In genomic region chr10:73439055-73439454, GRCh38 we compare ENCODE assay signal across 20 cellular contexts. TPM values are rescaled to one million over a fixed set of nuclear protein-coding genes. Genes with fewer than 3 reads are reported as not detected.
DNase-seq lines count a peak whose midpoint lies in the region; TF ChIP-seq lines count a peak whose summit lies in the region.
"Had no signal": no experiment of that assay in that cellular context is flagged by ENCODE, and none has a peak within 500 bp of the region (broad histone marks: within the 10 kb centered on the region; RNA-seq: fewer than 3 reads in every experiment).

No MANE protein-coding gene starts in this region.

- H3K4me1 ChIP-seq in fibroblast of lung (ENCODE audit: control insufficient read depth, extremely low read depth, insufficient read depth, low read length) (peaks cover 5% of the 10 kb centered on the region), osteoblast (ENCODE audit: insufficient read depth, low read length) (peaks cover 24% of the 10 kb centered on the region), transverse colon (no peaks in the 10 kb centered on the region)
- H3K4me1 ChIP-seq: pancreas had no signal

- WGBS in transverse colon (ENCODE audit: low coverage in 1 of 2), 2 donors = 100% methylated on average over 1 of the region's 1 CpG

- no peak for TF ChIP-seq EP300 in transverse colon (IDR thresholded peaks at IDR 0.05; ENCODE audit: low read depth)

- H4K20me1 ChIP-seq in fibroblast of lung (ENCODE audit: control insufficient read depth, extremely low read depth, insufficient read depth, low read length) = no peaks in the 10 kb centered on the region
- no peaks in the 10 kb centered on the region for H4K20me1 ChIP-seq in osteoblast (ENCODE audit: insufficient read depth, low read length)

- no peak for TF ChIP-seq POLR2A in transverse colon (IDR thresholded peaks at IDR 0.05)

- H3K27me3 ChIP-seq in fibroblast of lung (ENCODE audit: control insufficient read depth, insufficient read depth, low read length) (no peaks in the 10 kb centered on the region), osteoblast (ENCODE audit: insufficient read depth, low read length) (no peaks in the 10 kb centered on the region), transverse colon (no peaks in the 10 kb centered on the region)
- H3K27me3 ChIP-seq: adrenal gland, pancreas had no signal

- peak overlapping the region; percentile 8 for H3K4me2 ChIP-seq in fibroblast of lung (ENCODE audit: extremely low read depth, insufficient read depth, low read length)
- peak overlapping the region; percentile 64 for H3K4me2 ChIP-seq in osteoblast (ENCODE audit: insufficient read depth, low read length)
- H3K4me2 ChIP-seq: KMS-11 had no signal

- H3K36me3 ChIP-seq in fibroblast of lung (ENCODE audit: control insufficient read depth, insufficient read depth, low read length) (peaks cover 8% of the 10 kb centered on the region), osteoblast (ENCODE audit: insufficient read depth, low read length) (peaks cover 22% of the 10 kb centered on the region), transverse colon (peaks cover 0 to 8% (median 3%) of the 10 kb centered on the region in 4 donors)

- no peak overlapping the region for H2AFZ ChIP-seq in fibroblast of lung (ENCODE audit: low read length)
- H2AFZ ChIP-seq in osteoblast (ENCODE audit: low read length) = no peak overlapping the region

- intact Hi-C loops in transverse colon (cut with DNase I; ENCODE audit: low total_unique reads) = no loop called here

- H3K9me3 ChIP-seq in fibroblast of lung (ENCODE audit: control insufficient read depth, insufficient read depth, low read depth, low read length) (no peaks in the 10 kb centered on the region), osteoblast (ENCODE audit: low read depth, low read length) (no peaks in the 10 kb centered on the region), transverse colon (no peaks in the 10 kb centered on the region)
- H3K9me3 ChIP-seq: adrenal gland, pancreas had no signal

- H3K4me3 ChIP-seq in AG10803 (ENCODE audit: low read length) (no peak overlapping the region), fibroblast of lung (replicated peaks in 1 of 4; ENCODE audit: control extremely low read depth in 1 of 4, insufficient read depth in 1 of 4, low read depth in 3 of 4, low read length in 4 of 4) (no peak overlapping the region), osteoblast (ENCODE audit: insufficient read depth, low read length) (no peak overlapping the region), transverse colon (no peak overlapping the region)
- H3K4me3 ChIP-seq: adrenal gland, pancreas had no signal

- H3K9ac ChIP-seq in fibroblast of lung (ENCODE audit: insufficient read depth, low read length) = no peak overlapping the region
- H3K9ac ChIP-seq: KMS-11 had no signal

- H3K79me2 ChIP-seq in fibroblast of lung (ENCODE audit: control insufficient read depth, insufficient read depth, low read length) (no peaks in the 10 kb centered on the region), osteoblast (ENCODE audit: insufficient read depth, low read length) (no peaks in the 10 kb centered on the region)

- TF ChIP-seq CTCF in AG10803 (conservative IDR thresholded peaks at IDR 0.05; ENCODE audit: low read length) = no peak
- TF ChIP-seq CTCF in fibroblast of lung (conservative IDR thresholded peaks at IDR 0.05 in 1 of 2, IDR thresholded peaks at IDR 0.05 in 1 of 2; ENCODE audit: low read depth in 1 of 2, low read length in 2 of 2) = no peak
- no peak for TF ChIP-seq CTCF in osteoblast (IDR thresholded peaks at IDR 0.05; ENCODE audit: extremely low read depth, low read depth, low read length)
- no peak for TF ChIP-seq CTCF in transverse colon (IDR thresholded peaks at IDR 0.05)
- no peak for TF ChIP-seq CTCF in GM10266 (IDR thresholded peaks at IDR 0.05; ENCODE audit: control insufficient read depth, insufficient read depth, low read depth, missing control alignments)

- peak; percentile 56 for DNase-seq in AG10803 (ENCODE audit: low read depth)
- peak; percentile 12 for DNase-seq in LHCN-M2 (ENCODE audit: low read depth)
- peak; percentile 36 to 45 for DNase-seq in fibroblast of lung (ENCODE audit: low read depth in 2 of 2)
- no peak for DNase-seq in osteoblast (ENCODE audit: insufficient read length, low spot score, missing footprints)
- no peak for DNase-seq in transverse colon
- DNase-seq in GM10266 (ENCODE audit: extremely low spot score) = no peak
- no peak for DNase-seq in occipital lobe (lab: John Stamatoyannopoulos, UW)
- DNase-seq: activated CD4-positive, alpha-beta T cell treated with anti-CD3 and anti-CD28 coated beads, Interleukin-2, amount 50 U/mL, for 4 hours; activated CD8-positive, alpha-beta memory T cell treated with anti-CD3 and anti-CD28 coated beads, Interleukin-2, amount 50 U/mL, for 4 hours; activated gamma-delta T cell; adrenal gland; CD4-positive, alpha-beta memory T cell; DMS 273 treated with DMSO at 0.1 percent for 48 hours; left colon; natural killer cell; NCI-H1694; NCI-H2171 treated with DMSO at 0.1 percent for 48 hours; pancreas; substantia nigra had no signal

- in situ Hi-C loops in transverse colon (cut with MboI; ENCODE audit: low pct_ligation_motif_present in 1 of 4, low pct_unique_long_range_greater_than_20kb in 1 of 4, low sequenced_read_pairs in 3 of 4) = no loop called here

- H3K27ac ChIP-seq in fibroblast of lung (ENCODE audit: insufficient read depth, low read length) (no peak overlapping the region), osteoblast (ENCODE audit: low read depth, low read length) (peak overlapping the region; percentile 46), transverse colon (no peak overlapping the region)
- H3K27ac ChIP-seq: adrenal gland, KMS-11, pancreas had no signal

RNA-seq across cellular contexts. Expression of gene MSS51, which starts 5.7 kb away (rescaled TPM):
- total RNA-seq in LHCN-M2 (2014; rRNA removed) (1.4 and 2.5 TPM in 2 replicates), fibroblast of lung (0.77 and 1.5 TPM in 2 replicates), osteoblast (2.2 and 2.4 TPM in 2 replicates), transverse colon (1 to 10 TPM; 1.4 to 2.4 (median 2.0) TPM), occipital lobe (3.7 TPM)
- 0.44 TPM for polyA plus RNA-seq in LHCN-M2 (2012)
- polyA plus RNA-seq in fibroblast of lung = 0.43 and 0.78 TPM in 2 replicates
- 0.28 and 0.37 TPM in 2 replicates for polyA plus RNA-seq in fibroblast of lung (2012)
- 0.33 and 0.39 TPM in 2 replicates for polyA minus RNA-seq in fibroblast of lung (ENCODE audit: low replicate concordance)

RNA-seq across cellular contexts. Expression of gene ANXA7, which starts 25.2 kb away (rescaled TPM):
- total RNA-seq in LHCN-M2 (2014; rRNA removed) = 155 and 159 TPM in 2 replicates
- polyA plus RNA-seq in LHCN-M2 (2012) = 94.0 TPM
- 85.5 and 132 TPM in 2 replicates for total RNA-seq in fibroblast of lung
- 150 and 169 TPM in 2 replicates for polyA plus RNA-seq in fibroblast of lung
- 98.5 and 127 TPM in 2 replicates for polyA plus RNA-seq in fibroblast of lung (2012)
- polyA minus RNA-seq in fibroblast of lung (ENCODE audit: low replicate concordance) = 156 and 164 TPM in 2 replicates
- total RNA-seq in osteoblast = 143 and 158 TPM in 2 replicates
- 100 to 1,000 TPM in 1 of 4 donors, 10 to 100 TPM in 3; 12.3 to 110 (median 64.1) TPM for total RNA-seq in transverse colon
- 34.3 TPM for total RNA-seq in occipital lobe

RNA-seq across cellular contexts. Expression of gene PPP3CB, which starts 56.8 kb away (rescaled TPM):
- total RNA-seq in LHCN-M2 (2014; rRNA removed) (23.3 and 35.7 TPM in 2 replicates), fibroblast of lung (21.3 and 27.1 TPM in 2 replicates), osteoblast (34.7 and 40.1 TPM in 2 replicates), transverse colon (10 to 100 TPM; 20.5 to 54.5 (median 35.9) TPM), occipital lobe (122 TPM)
- 36.5 TPM for polyA plus RNA-seq in LHCN-M2 (2012)
- 34.1 and 38.8 TPM in 2 replicates for polyA plus RNA-seq in fibroblast of lung
- polyA plus RNA-seq in fibroblast of lung (2012) = 45.6 and 54.6 TPM in 2 replicates
- polyA minus RNA-seq in fibroblast of lung (ENCODE audit: low replicate concordance) = 4.7 and 16.5 TPM in 2 replicates

Comparison
In these comparisons a context has a peak if more than half of its experiments do, and no peak if none do; other contexts are left out.
1. DNase-seq: peak in AG10803 (single experiment), LHCN-M2 (single experiment) and fibroblast of lung (2 of 2); none in osteoblast (single experiment), transverse colon (single experiment), GM10266 (single experiment) and occipital lobe (single experiment).